Comparison of ENCODE assay signal across 8 cellular contexts in genomic region chr2:196592912-196593881, GRCh38. TPM values are rescaled to one million over a fixed set of nuclear protein-coding genes. Genes with fewer than 3 reads are reported as not detected.
A peak's percentile ranks its signal among the peaks of the same experiment; 100 is the strongest.
DNase-seq lines count a peak whose midpoint lies in the region; ATAC-seq and TF ChIP-seq lines count a peak whose summit lies in the region.

TSS of gene HECW2 (minus strand) at chr2:196593554.

- in situ Hi-C loops in Panc1 (cut with HindIII; ENCODE audit: low pct_unique_long_range_greater_than_20kb, low sequenced_read_pairs): no loop called here

- no TSS peak for BruUV-seq in Panc1 (replicated peaks; lab: Mats Ljungman, UMichigan)

- H3K79me2 ChIP-seq in smooth muscle cell (ENCODE audit: low read depth): peaks cover 31% of the 10 kb centered on the region

- H3K36me3 ChIP-seq in Panc1 (ENCODE audit: control insufficient read depth, insufficient read depth, low read length): no peaks in the 10 kb centered on the region
- no peaks in the 10 kb centered on the region for H3K36me3 ChIP-seq in smooth muscle cell (ENCODE audit: low read depth)

- no peaks in the 10 kb centered on the region for H4K20me1 ChIP-seq in smooth muscle cell (ENCODE audit: low read depth)

- DNase-seq in CD4-positive, alpha-beta T cell: no peak
- DNase-seq in Panc1 (ENCODE audit: low read depth, low spot score) (no peak), cerebellar cortex (ENCODE audit: low spot score) (peak; percentile 45), islet precursor cell (peak; percentile 85), smooth muscle cell (lab: John Stamatoyannopoulos, UW; ENCODE audit: unreplicated experiment) (peak; percentile 51), cortex of kidney (lab: John Stamatoyannopoulos, UW) (no peak)

- peak within 1 kb of the TSS; percentile 66 to 88 for H3K4me3 ChIP-seq in Panc1 (ENCODE audit: low read depth in 2 of 2, low read length in 2 of 2)
- H3K4me3 ChIP-seq in smooth muscle cell: peak within 1 kb of the TSS; percentile 91

- H3K9ac ChIP-seq in smooth muscle cell (ENCODE audit: low read depth): peak within 1 kb of the TSS; percentile 82

- H3K4me3 Mint-ChIP-seq in CD4-positive, alpha-beta T cell: peak within 1 kb of the TSS; percentile 84

- WGBS in smooth muscle cell (ENCODE audit: low lambda C conversion rate): under 1% methylated on average over 79 of the region's 125 CpGs

- peaks cover 25% of the 10 kb centered on the region for H3K4me1 ChIP-seq in Panc1 (ENCODE audit: control insufficient read depth, insufficient read depth, low read length)
- peaks cover 7% of the 10 kb centered on the region for H3K4me1 ChIP-seq in smooth muscle cell (ENCODE audit: low read depth)

- no peaks in the 10 kb centered on the region for H3K9me3 ChIP-seq in CD4-positive, alpha-beta T cell (ENCODE audit: control insufficient read depth, low read length)
- no peaks in the 10 kb centered on the region for H3K9me3 ChIP-seq in Panc1 (ENCODE audit: control insufficient read depth, insufficient read depth, low read depth, low read length)
- no peaks in the 10 kb centered on the region for H3K9me3 ChIP-seq in smooth muscle cell (replicated peaks; ENCODE audit: low read depth)

- H3K9me3 Mint-ChIP-seq in CD4-positive, alpha-beta T cell: no peaks in the 10 kb centered on the region

- peaks cover 9% of the 10 kb centered on the region for H3F3A ChIP-seq in smooth muscle cell (ENCODE audit: low read depth)

- POLR2A ChIA-PET in CD4-positive, alpha-beta T cell (lab: Charles Lee): no interaction called here
- POLR2A ChIA-PET in Panc1 (lab: Charles Lee): no interaction called here

- peaks cover 69% of the 10 kb centered on the region for H3K27me3 ChIP-seq in CD4-positive, alpha-beta T cell (ENCODE audit: control insufficient read depth, insufficient read depth, low read length)
- H3K27me3 ChIP-seq in Panc1 (ENCODE audit: control insufficient read depth, insufficient read depth, low read length) (no peaks in the 10 kb centered on the region; the same call in 1 of the 2 replicates), smooth muscle cell (ENCODE audit: low read depth) (no peaks in the 10 kb centered on the region)

- TF ChIP-seq CTCF in CD4-positive, alpha-beta T cell (IDR thresholded peaks at IDR 0.05): no peak
- TF ChIP-seq CTCF in Panc1 (IDR thresholded peaks at IDR 0.05) (peak; percentile 42), smooth muscle cell (IDR thresholded peaks at IDR 0.05; ENCODE audit: borderline replicate concordance, insufficient read depth, poor library complexity, severe bottlenecking) (no peak)

- H3K4me2 ChIP-seq in smooth muscle cell: peak within 1 kb of the TSS; percentile 98

- CTCF ChIA-PET in CD4-positive, alpha-beta T cell (lab: Charles Lee): no interaction called here
- CTCF ChIA-PET in Panc1 (lab: Charles Lee): no interaction called here

- peaks cover 7% of the 10 kb centered on the region for H3K4me1 Mint-ChIP-seq in CD4-positive, alpha-beta T cell (ENCODE audit: low read depth)

- H3K27ac Mint-ChIP-seq in CD4-positive, alpha-beta T cell: no peak within 1 kb of the TSS

- H3K27me3 Mint-ChIP-seq in CD4-positive, alpha-beta T cell: peaks cover 86% of the 10 kb centered on the region

- ATAC-seq in CD4-positive, alpha-beta T cell (ENCODE audit: poor library complexity): no peak
- peak; percentile 77 for ATAC-seq in GM19035 (IDR thresholded peaks at IDR 0.05; ENCODE audit: unreplicated experiment)
- peak; percentile 70 for ATAC-seq in HG03280 (IDR thresholded peaks at IDR 0.05; ENCODE audit: unreplicated experiment)
- ATAC-seq in Panc1: peak; percentile 88

- H2AFZ ChIP-seq in smooth muscle cell (ENCODE audit: low read depth): peak within 1 kb of the TSS; percentile 89

- intact Hi-C loops in CD4-positive, alpha-beta T cell (cut with DNase I, micrococcal nuclease): no loop called here
- intact Hi-C loops in Panc1 (cut with micrococcal nuclease; ENCODE audit: unreplicated experiment): loop anchor here (1.0 to 10.0 kb wide), 2 partner anchors 162 to 295 kb away; no protein-coding TSS in a partner anchor

- no peaks in the 10 kb centered on the region for H3K36me3 Mint-ChIP-seq in CD4-positive, alpha-beta T cell (ENCODE audit: low read depth)

- H3K27ac ChIP-seq in CD4-positive, alpha-beta T cell (ENCODE audit: low read depth, low read length): no peak within 1 kb of the TSS
- peak within 1 kb of the TSS; percentile 84 for H3K27ac ChIP-seq in Panc1 (ENCODE audit: low read length)
- peak within 1 kb of the TSS; percentile 74 for H3K27ac ChIP-seq in smooth muscle cell (ENCODE audit: low read depth)

RNA-seq across cellular contexts. Expression of gene HECW2, which starts in this region (rescaled TPM):
- total RNA-seq in CD4-positive, alpha-beta T cell: under 1 TPM; 0.06 to 0.58 TPM
- total RNA-seq in Panc1 (2021; ENCODE audit: unreplicated experiment) (11.1 TPM), smooth muscle cell (11.0 and 15.0 TPM in 2 replicates)
- 4.3 TPM for polyA plus RNA-seq in Panc1 (2012; ENCODE audit: insufficient read length)
- 3.5 and 3.9 TPM in 2 replicates for polyA plus RNA-seq in smooth muscle cell

Comparison
In these comparisons a context has a peak if more than half of its experiments do, and no peak if none do; other contexts are left out.
1. DNase-seq: peak in cerebellar cortex (single experiment), islet precursor cell (single experiment) and smooth muscle cell (single experiment); none in CD4-positive, alpha-beta T cell (0 of 10), Panc1 (single experiment) and cortex of kidney (single experiment).